Comparison of ENCODE assay signal across 1 cellular context in the genomic region with DNA sequence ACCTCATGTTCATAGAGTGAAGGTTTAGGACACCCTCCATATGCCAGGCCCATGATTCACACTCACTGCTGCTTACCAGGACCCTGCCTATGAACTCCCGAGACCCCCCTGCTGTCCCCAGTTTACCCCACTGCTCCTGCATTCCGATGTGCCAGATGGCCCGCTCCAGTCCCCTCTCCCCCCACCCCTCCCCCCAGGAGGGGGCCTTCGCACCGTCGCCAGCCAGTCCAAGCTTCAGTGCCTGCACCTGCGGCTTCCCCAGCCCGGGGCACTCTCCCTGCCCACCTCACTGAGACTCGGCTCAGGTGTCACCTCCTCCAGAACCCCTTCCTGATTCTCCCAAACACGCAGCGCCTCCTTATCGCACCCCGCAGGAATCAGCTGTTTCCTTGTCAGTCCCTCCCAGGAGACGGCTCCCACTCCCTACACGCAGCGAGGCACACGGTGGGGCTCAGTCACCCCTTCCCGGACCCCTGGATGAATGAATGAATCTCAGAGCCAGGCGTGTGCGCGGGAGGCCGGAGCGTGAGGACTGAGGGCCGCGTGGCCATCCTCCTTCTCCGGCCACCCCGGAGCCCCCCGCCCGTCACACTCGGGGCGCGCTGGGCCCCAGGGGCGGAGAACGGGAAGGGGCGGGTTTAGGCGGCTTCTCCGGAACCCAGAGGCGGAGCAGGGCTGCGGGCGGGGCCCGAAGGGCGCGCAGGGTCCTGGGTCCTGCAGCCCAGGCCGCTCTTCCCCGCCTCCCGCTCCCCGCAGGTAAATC.
TF ChIP-seq lines count a peak whose summit lies in the region.

No MANE protein-coding gene starts in this region.

TF ChIP-seq in HepG2, 621 proteins besides CTCF, POLR2A, EP300 and RAD21 (continued from another document and continues in another):
- TF ChIP-seq, protein P1, sequence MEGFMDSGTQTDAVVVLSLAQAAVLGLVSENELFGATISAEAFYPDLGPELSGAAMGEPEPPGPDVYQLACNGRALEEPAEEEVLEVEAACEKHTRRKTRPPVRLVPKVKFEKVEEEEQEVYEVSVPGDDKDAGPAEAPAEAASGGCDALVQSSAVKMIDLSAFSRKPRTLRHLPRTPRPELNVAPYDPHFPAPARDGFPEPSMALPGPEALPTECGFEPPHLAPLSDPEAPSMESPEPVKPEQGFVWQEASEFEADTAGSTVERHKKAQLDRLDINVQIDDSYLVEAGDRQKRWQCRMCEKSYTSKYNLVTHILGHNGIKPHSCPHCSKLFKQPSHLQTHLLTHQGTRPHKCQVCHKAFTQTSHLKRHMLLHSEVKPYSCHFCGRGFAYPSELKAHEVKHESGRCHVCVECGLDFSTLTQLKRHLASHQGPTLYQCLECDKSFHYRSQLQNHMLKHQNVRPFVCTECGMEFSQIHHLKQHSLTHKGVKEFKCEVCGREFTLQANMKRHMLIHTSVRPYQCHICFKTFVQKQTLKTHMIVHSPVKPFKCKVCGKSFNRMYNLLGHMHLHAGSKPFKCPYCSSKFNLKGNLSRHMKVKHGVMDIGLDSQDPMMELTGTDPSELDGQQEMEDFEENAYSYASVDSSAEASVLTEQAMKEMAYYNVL (CRISPR knock-in tag; IDR thresholded peaks at IDR 0.05; ENCODE audit: borderline replicate concordance): 0 out of 2 replicates have a peak, but pooled peaks have one; percentile 54
- TF ChIP-seq ZNF709 (CRISPR knock-in tag; IDR thresholded peaks at IDR 0.05): 0 out of 2 replicates have a peak, but pooled peaks have one; percentile 33
- TF ChIP-seq NFATC3 (CRISPR knock-in tag; IDR thresholded peaks at IDR 0.05): no peak
- TF ChIP-seq, protein P2, sequence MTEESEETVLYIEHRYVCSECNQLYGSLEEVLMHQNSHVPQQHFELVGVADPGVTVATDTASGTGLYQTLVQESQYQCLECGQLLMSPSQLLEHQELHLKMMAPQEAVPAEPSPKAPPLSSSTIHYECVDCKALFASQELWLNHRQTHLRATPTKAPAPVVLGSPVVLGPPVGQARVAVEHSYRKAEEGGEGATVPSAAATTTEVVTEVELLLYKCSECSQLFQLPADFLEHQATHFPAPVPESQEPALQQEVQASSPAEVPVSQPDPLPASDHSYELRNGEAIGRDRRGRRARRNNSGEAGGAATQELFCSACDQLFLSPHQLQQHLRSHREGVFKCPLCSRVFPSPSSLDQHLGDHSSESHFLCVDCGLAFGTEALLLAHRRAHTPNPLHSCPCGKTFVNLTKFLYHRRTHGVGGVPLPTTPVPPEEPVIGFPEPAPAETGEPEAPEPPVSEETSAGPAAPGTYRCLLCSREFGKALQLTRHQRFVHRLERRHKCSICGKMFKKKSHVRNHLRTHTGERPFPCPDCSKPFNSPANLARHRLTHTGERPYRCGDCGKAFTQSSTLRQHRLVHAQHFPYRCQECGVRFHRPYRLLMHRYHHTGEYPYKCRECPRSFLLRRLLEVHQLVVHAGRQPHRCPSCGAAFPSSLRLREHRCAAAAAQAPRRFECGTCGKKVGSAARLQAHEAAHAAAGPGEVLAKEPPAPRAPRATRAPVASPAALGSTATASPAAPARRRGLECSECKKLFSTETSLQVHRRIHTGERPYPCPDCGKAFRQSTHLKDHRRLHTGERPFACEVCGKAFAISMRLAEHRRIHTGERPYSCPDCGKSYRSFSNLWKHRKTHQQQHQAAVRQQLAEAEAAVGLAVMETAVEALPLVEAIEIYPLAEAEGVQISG (CRISPR knock-in tag; IDR thresholded peaks at IDR 0.05): peak; percentile 40
- TF ChIP-seq ZNF496 (CRISPR knock-in tag; IDR thresholded peaks at IDR 0.05; ENCODE audit: insufficient replicate concordance): no peak
- TF ChIP-seq CBX5 (CRISPR knock-in tag; IDR thresholded peaks at IDR 0.05; ENCODE audit: borderline replicate concordance): no peak
- TF ChIP-seq ZNF558 (CRISPR knock-in tag; IDR thresholded peaks at IDR 0.05; ENCODE audit: borderline replicate concordance): no peak; the same call in 1 of the 2 replicates
- TF ChIP-seq, protein P3, sequence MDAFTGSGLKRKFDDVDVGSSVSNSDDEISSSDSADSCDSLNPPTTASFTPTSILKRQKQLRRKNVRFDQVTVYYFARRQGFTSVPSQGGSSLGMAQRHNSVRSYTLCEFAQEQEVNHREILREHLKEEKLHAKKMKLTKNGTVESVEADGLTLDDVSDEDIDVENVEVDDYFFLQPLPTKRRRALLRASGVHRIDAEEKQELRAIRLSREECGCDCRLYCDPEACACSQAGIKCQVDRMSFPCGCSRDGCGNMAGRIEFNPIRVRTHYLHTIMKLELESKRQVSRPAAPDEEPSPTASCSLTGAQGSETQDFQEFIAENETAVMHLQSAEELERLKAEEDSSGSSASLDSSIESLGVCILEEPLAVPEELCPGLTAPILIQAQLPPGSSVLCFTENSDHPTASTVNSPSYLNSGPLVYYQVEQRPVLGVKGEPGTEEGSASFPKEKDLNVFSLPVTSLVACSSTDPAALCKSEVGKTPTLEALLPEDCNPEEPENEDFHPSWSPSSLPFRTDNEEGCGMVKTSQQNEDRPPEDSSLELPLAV (CRISPR knock-in tag; conservative IDR thresholded peaks at IDR 0.05; ENCODE audit: low read depth): no peak
- no peak for TF ChIP-seq KAT2B (IDR thresholded peaks at IDR 0.05; ENCODE audit: borderline replicate concordance, low read depth, low read length)
- TF ChIP-seq, protein P4, sequence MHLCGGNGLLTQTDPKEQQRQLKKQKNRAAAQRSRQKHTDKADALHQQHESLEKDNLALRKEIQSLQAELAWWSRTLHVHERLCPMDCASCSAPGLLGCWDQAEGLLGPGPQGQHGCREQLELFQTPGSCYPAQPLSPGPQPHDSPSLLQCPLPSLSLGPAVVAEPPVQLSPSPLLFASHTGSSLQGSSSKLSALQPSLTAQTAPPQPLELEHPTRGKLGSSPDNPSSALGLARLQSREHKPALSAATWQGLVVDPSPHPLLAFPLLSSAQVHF (CRISPR knock-in tag; IDR thresholded peaks at IDR 0.05): 0 out of 2 replicates have a peak, but pooled peaks have one; percentile 39
- 0 out of 2 replicates have a peak, but pooled peaks have one; percentile 41 for TF ChIP-seq ZMYM4 (CRISPR knock-in tag; IDR thresholded peaks at IDR 0.05)
- TF ChIP-seq ZBTB7B (CRISPR knock-in tag; IDR thresholded peaks at IDR 0.05): peak; percentile 68
- no peak for TF ChIP-seq ZSCAN29 (CRISPR knock-in tag; conservative IDR thresholded peaks at IDR 0.05)
- no peak for TF ChIP-seq ZNF615 (CRISPR knock-in tag; IDR thresholded peaks at IDR 0.05; ENCODE audit: borderline replicate concordance)
- no peak for TF ChIP-seq ZNF703 (CRISPR knock-in tag; IDR thresholded peaks at IDR 0.05; ENCODE audit: borderline replicate concordance)
- peak; percentile 25; the same call in 1 of the 2 replicates for TF ChIP-seq SOX5 (CRISPR knock-in tag; IDR thresholded peaks at IDR 0.05; ENCODE audit: borderline replicate concordance)
- TF ChIP-seq ARHGAP35 (CRISPR knock-in tag; IDR thresholded peaks at IDR 0.05; ENCODE audit: borderline replicate concordance): no peak
- TF ChIP-seq ZNF83 (CRISPR knock-in tag; IDR thresholded peaks at IDR 0.05; ENCODE audit: borderline replicate concordance): peak; percentile 71; the same call in 1 of the 2 replicates
- TF ChIP-seq, protein P5, sequence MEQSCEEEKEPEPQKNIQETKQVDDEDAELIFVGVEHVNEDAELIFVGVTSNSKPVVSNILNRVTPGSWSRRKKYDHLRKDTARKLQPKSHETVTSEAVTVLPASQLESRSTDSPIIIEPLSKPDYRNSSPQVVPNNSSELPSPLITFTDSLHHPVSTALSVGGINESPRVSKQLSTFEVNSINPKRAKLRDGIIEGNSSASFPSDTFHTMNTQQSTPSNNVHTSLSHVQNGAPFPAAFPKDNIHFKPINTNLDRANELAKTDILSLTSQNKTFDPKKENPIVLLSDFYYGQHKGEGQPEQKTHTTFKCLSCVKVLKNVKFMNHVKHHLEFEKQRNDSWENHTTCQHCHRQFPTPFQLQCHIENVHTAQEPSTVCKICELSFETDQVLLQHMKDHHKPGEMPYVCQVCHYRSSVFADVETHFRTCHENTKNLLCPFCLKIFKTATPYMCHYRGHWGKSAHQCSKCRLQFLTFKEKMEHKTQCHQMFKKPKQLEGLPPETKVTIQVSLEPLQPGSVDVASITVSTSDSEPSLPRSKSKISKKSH (CRISPR knock-in tag; IDR thresholded peaks at IDR 0.05; ENCODE audit: borderline replicate concordance): no peak
- TF ChIP-seq IRX3 (CRISPR knock-in tag; IDR thresholded peaks at IDR 0.05; ENCODE audit: borderline replicate concordance, low read depth): no peak
- TF ChIP-seq MEF2D (CRISPR knock-in tag; IDR thresholded peaks at IDR 0.05): 0 out of 2 replicates have a peak, but pooled peaks have one; percentile 44
- 0 out of 2 replicates have a peak, but pooled peaks have one; percentile 68 for TF ChIP-seq ZC3H13 (CRISPR knock-in tag; IDR thresholded peaks at IDR 0.05)
- TF ChIP-seq, protein P6, sequence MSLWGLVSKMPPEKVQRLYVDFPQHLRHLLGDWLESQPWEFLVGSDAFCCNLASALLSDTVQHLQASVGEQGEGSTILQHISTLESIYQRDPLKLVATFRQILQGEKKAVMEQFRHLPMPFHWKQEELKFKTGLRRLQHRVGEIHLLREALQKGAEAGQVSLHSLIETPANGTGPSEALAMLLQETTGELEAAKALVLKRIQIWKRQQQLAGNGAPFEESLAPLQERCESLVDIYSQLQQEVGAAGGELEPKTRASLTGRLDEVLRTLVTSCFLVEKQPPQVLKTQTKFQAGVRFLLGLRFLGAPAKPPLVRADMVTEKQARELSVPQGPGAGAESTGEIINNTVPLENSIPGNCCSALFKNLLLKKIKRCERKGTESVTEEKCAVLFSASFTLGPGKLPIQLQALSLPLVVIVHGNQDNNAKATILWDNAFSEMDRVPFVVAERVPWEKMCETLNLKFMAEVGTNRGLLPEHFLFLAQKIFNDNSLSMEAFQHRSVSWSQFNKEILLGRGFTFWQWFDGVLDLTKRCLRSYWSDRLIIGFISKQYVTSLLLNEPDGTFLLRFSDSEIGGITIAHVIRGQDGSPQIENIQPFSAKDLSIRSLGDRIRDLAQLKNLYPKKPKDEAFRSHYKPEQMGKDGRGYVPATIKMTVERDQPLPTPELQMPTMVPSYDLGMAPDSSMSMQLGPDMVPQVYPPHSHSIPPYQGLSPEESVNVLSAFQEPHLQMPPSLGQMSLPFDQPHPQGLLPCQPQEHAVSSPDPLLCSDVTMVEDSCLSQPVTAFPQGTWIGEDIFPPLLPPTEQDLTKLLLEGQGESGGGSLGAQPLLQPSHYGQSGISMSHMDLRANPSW (CRISPR knock-in tag; IDR thresholded peaks at IDR 0.05; ENCODE audit: borderline replicate concordance): no peak
- TF ChIP-seq, protein P7, sequence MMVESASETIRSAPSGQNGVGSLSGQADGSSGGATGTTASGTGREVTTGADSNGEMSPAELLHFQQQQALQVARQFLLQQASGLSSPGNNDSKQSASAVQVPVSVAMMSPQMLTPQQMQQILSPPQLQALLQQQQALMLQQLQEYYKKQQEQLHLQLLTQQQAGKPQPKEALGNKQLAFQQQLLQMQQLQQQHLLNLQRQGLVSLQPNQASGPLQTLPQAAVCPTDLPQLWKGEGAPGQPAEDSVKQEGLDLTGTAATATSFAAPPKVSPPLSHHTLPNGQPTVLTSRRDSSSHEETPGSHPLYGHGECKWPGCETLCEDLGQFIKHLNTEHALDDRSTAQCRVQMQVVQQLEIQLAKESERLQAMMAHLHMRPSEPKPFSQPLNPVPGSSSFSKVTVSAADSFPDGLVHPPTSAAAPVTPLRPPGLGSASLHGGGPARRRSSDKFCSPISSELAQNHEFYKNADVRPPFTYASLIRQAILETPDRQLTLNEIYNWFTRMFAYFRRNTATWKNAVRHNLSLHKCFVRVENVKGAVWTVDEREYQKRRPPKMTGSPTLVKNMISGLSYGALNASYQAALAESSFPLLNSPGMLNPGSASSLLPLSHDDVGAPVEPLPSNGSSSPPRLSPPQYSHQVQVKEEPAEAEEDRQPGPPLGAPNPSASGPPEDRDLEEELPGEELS (CRISPR knock-in tag; IDR thresholded peaks at IDR 0.05): peak; percentile 46
- TF ChIP-seq, protein P8, sequence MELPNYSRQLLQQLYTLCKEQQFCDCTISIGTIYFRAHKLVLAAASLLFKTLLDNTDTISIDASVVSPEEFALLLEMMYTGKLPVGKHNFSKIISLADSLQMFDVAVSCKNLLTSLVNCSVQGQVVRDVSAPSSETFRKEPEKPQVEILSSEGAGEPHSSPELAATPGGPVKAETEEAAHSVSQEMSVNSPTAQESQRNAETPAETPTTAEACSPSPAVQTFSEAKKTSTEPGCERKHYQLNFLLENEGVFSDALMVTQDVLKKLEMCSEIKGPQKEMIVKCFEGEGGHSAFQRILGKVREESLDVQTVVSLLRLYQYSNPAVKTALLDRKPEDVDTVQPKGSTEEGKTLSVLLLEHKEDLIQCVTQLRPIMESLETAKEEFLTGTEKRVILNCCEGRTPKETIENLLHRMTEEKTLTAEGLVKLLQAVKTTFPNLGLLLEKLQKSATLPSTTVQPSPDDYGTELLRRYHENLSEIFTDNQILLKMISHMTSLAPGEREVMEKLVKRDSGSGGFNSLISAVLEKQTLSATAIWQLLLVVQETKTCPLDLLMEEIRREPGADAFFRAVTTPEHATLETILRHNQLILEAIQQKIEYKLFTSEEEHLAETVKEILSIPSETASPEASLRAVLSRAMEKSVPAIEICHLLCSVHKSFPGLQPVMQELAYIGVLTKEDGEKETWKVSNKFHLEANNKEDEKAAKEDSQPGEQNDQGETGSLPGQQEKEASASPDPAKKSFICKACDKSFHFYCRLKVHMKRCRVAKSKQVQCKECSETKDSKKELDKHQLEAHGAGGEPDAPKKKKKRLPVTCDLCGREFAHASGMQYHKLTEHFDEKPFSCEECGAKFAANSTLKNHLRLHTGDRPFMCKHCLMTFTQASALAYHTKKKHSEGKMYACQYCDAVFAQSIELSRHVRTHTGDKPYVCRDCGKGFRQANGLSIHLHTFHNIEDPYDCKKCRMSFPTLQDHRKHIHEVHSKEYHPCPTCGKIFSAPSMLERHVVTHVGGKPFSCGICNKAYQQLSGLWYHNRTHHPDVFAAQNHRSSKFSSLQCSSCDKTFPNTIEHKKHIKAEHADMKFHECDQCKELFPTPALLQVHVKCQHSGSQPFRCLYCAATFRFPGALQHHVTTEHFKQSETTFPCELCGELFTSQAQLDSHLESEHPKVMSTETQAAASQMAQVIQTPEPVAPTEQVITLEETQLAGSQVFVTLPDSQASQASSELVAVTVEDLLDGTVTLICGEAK (IDR thresholded peaks at IDR 0.05): no peak
- TF ChIP-seq, protein P8 (CRISPR knock-in tag; IDR thresholded peaks at IDR 0.05): peak; percentile 70
